ENCODE assay signal across 8 cellular contexts in genomic region chrX:39336709-39337294, GRCh38.
DNase-seq lines count a peak whose midpoint lies in the region; ATAC-seq and TF ChIP-seq lines count a peak whose summit lies in the region.

No MANE protein-coding gene starts in this region.

- no peaks in the 10 kb centered on the region for H3K36me3 ChIP-seq in Peyer's patch
- H3K36me3 ChIP-seq in heart left ventricle = no peaks in the 10 kb centered on the region
- no peaks in the 10 kb centered on the region for H3K36me3 ChIP-seq in upper lobe of left lung

- no peaks in the 10 kb centered on the region for H3K9me3 Mint-ChIP-seq in glutamatergic neuron (ENCODE audit: unreplicated experiment)

- intact Hi-C loops in heart left ventricle (cut with DNase I) = loop anchor here in 1 of 10 donors (5.0 kb wide), 1 partner anchor 80 kb away; no protein-coding TSS in a partner anchor

- H3K4me3 ChIP-seq in Peyer's patch = no peak overlapping the region
- H3K4me3 ChIP-seq in heart left ventricle = no peak overlapping the region
- no peak overlapping the region for H3K4me3 ChIP-seq in upper lobe of left lung

- DNase-seq in stimulated activated CD4-positive, alpha-beta T cell treated with anti-CD3 and anti-CD28 coated beads, Interleukin-15, amount 100 ng/mL, for 24 hours = peak; percentile 45
- no peak for DNase-seq in stimulated activated CD4-positive, alpha-beta T cell treated with anti-CD3 and anti-CD28 coated beads, Interleukin-2, amount 100 ng/mL, for 48 hours
- DNase-seq in Peyer's patch (peak in 2 of 3 donors; percentile 56 to 71), heart left ventricle (peak in 3 of 5 donors; percentile 20 to 28 (median 27)), upper lobe of left lung (peak in 1 of 2 donors; percentile 26), glutamatergic neuron (no peak)

- H3K27me3 ChIP-seq in Peyer's patch (no peaks in the 10 kb centered on the region), heart left ventricle (peaks cover 0 to 15% (median 0%) of the 10 kb centered on the region in 9 donors), upper lobe of left lung (no peaks in the 10 kb centered on the region)

- TF ChIP-seq EP300 in upper lobe of left lung (IDR thresholded peaks at IDR 0.05) = peak in 2 of 4 donors; percentile 7 to 61

- WGBS in heart left ventricle, 4 donors = 4 to 31% (median 24%) methylated on average over 4 of the region's 4 CpGs
- 4 to 23% methylated on average over 4 of the region's 4 CpGs for WGBS in upper lobe of left lung, 2 donors

- H3K4me3 Mint-ChIP-seq in glutamatergic neuron (ENCODE audit: unreplicated experiment) = no peak overlapping the region

- H3K4me1 Mint-ChIP-seq in glutamatergic neuron (ENCODE audit: low read depth, unreplicated experiment) = peaks cover 3% of the 10 kb centered on the region

- ATAC-seq in HG03108 (IDR thresholded peaks at IDR 0.05; ENCODE audit: unreplicated experiment) = peak; percentile 89
- ATAC-seq in heart left ventricle = peak; percentile 72 to 92 (median 86)
- ATAC-seq in upper lobe of left lung (ENCODE audit: low FRiP score in 2 of 2) = peak; percentile 32 to 83
- ATAC-seq in GM21717 (IDR thresholded peaks at IDR 0.05; ENCODE audit: unreplicated experiment) = no peak

- peaks cover 2% of the 10 kb centered on the region for H3K27me3 Mint-ChIP-seq in glutamatergic neuron (ENCODE audit: unreplicated experiment)

- no peaks in the 10 kb centered on the region for H3K9me3 ChIP-seq in Peyer's patch
- H3K9me3 ChIP-seq in heart left ventricle = no peaks in the 10 kb centered on the region
- no peaks in the 10 kb centered on the region for H3K9me3 ChIP-seq in upper lobe of left lung

- no peak overlapping the region for H3K27ac Mint-ChIP-seq in glutamatergic neuron (ENCODE audit: unreplicated experiment)

- peaks cover 0 to 6% (median 3%) of the 10 kb centered on the region in 4 donors for H3K4me1 ChIP-seq in Peyer's patch
- peaks cover 0 to 27% (median 5%) of the 10 kb centered on the region in 12 donors for H3K4me1 ChIP-seq in heart left ventricle
- H3K4me1 ChIP-seq in upper lobe of left lung = peaks cover 0 to 15% (median 3%) of the 10 kb centered on the region in 4 donors

- no peaks in the 10 kb centered on the region for H3K36me3 Mint-ChIP-seq in glutamatergic neuron (ENCODE audit: unreplicated experiment)

- H3K27ac ChIP-seq in Peyer's patch (peak overlapping the region; percentile 36 to 67 (median 62)), heart left ventricle (peak overlapping the region; percentile 9 to 71 (median 52)), upper lobe of left lung (peak overlapping the region; percentile 30 to 77 (median 70))

- no peak for TF ChIP-seq POLR2A in Peyer's patch (IDR thresholded peaks at IDR 0.05)
- no peak for TF ChIP-seq POLR2A in heart left ventricle (IDR thresholded peaks at IDR 0.05)
- no peak for TF ChIP-seq POLR2A in upper lobe of left lung (IDR thresholded peaks at IDR 0.05)

- TF ChIP-seq CTCF in Peyer's patch (IDR thresholded peaks at IDR 0.05) (no peak), heart left ventricle (IDR thresholded peaks at IDR 0.05) (no peak), upper lobe of left lung (IDR thresholded peaks at IDR 0.05) (no peak), glutamatergic neuron (IDR thresholded peaks at IDR 0.05; ENCODE audit: partially characterized antibody, unreplicated experiment) (no peak)

Comparison
In these comparisons a context has a peak if more than half of its experiments do, and no peak if none do; other contexts are left out.
1. DNase-seq: peak in stimulated activated CD4-positive, alpha-beta T cell treated with anti-CD3 and anti-CD28 coated beads, Interleukin-15, amount 100 ng/mL, for 24 hours (single experiment), Peyer's patch (2 of 3) and heart left ventricle (3 of 5); none in stimulated activated CD4-positive, alpha-beta T cell treated with anti-CD3 and anti-CD28 coated beads, Interleukin-2, amount 100 ng/mL, for 48 hours (0 of 2) and glutamatergic neuron (single experiment).
2. Peak in every context shown above with its lines, with median percentiles within 50 percentile points of each other: H3K27ac ChIP-seq.